Comparison of ENCODE assay signal across 1 cellular context in the genomic region with DNA sequence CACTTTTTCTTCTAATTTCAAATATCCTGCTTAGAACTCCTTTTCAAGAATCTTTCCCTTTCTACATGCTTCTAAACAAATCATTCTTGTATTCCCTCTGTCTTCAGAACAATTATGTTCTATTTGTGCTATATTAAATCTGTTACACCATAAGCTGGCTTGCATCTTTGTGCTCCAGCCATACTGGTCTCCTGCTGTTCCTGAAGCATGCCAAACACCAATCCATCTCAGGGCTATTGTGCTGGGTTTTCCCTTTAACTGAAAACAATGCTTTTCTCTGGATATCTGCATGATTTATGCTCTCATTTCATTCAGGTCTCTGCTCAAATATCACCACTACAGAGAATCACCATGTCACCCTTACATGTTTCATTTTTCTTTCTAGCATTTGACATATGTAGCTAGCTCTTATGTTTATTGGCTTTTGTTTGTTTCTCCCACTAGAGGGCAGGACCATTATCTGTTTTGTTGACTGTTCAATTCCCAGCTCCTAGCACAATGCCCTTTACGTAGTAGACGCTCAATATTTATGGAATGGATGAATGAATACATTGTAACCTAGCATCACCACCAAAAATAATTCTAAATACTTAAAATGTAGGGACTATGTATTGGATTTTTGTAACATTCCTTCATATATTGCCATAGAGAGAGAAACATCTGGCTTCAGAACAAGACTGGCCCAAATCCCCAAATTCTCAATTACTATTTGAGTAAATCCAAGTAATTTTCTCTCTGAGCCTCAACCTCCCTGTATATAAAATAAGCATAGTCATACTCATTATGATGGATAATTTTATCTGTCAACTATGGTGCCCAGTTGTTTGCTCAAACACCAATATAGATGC.
TF ChIP-seq lines count a peak whose summit lies in the region.

No MANE protein-coding gene starts in this region.

TF ChIP-seq in HCT116, 20 proteins besides CTCF, POLR2A, EP300 and RAD21 (continued from another document):
- TF ChIP-seq, protein P1, sequence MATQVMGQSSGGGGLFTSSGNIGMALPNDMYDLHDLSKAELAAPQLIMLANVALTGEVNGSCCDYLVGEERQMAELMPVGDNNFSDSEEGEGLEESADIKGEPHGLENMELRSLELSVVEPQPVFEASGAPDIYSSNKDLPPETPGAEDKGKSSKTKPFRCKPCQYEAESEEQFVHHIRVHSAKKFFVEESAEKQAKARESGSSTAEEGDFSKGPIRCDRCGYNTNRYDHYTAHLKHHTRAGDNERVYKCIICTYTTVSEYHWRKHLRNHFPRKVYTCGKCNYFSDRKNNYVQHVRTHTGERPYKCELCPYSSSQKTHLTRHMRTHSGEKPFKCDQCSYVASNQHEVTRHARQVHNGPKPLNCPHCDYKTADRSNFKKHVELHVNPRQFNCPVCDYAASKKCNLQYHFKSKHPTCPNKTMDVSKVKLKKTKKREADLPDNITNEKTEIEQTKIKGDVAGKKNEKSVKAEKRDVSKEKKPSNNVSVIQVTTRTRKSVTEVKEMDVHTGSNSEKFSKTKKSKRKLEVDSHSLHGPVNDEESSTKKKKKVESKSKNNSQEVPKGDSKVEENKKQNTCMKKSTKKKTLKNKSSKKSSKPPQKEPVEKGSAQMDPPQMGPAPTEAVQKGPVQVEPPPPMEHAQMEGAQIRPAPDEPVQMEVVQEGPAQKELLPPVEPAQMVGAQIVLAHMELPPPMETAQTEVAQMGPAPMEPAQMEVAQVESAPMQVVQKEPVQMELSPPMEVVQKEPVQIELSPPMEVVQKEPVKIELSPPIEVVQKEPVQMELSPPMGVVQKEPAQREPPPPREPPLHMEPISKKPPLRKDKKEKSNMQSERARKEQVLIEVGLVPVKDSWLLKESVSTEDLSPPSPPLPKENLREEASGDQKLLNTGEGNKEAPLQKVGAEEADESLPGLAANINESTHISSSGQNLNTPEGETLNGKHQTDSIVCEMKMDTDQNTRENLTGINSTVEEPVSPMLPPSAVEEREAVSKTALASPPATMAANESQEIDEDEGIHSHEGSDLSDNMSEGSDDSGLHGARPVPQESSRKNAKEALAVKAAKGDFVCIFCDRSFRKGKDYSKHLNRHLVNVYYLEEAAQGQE (IDR thresholded peaks at IDR 0.05; ENCODE audit: low read depth) = no peak
- no peak for TF ChIP-seq EZH2 (IDR thresholded peaks at IDR 0.05)
